8 cellular contexts compared by ENCODE assay signal in genomic region chr4:38664704-38665401, GRCh38. TPM values are rescaled to one million over a fixed set of nuclear protein-coding genes. Genes with fewer than 3 reads are reported as not detected.
A peak's percentile ranks its signal among the peaks of the same experiment; 100 is the strongest.
DNase-seq lines count a peak whose midpoint lies in the region; ATAC-seq and TF ChIP-seq lines count a peak whose summit lies in the region.

No MANE protein-coding gene starts in this region.

- peak; percentile 47 to 73 for TF ChIP-seq POLR2A in adrenal gland (IDR thresholded peaks at IDR 0.05)

- peak overlapping the region; percentile 72 for H3K4me3 ChIP-seq in HUES48 (ENCODE audit: low read depth, low read length)
- peak overlapping the region; percentile 20 to 99 (median 84) for H3K4me3 ChIP-seq in adrenal gland

- H3K9me3 ChIP-seq in HUES48 (ENCODE audit: control insufficient read depth, insufficient read depth, low read length) = no peaks in the 10 kb centered on the region
- H3K9me3 ChIP-seq in adrenal gland (replicated peaks in 1 of 3) = no peaks in the 10 kb centered on the region

- ATAC-seq in left ventricle myocardium superior (peak; percentile 17), GM19463 (IDR thresholded peaks at IDR 0.05; ENCODE audit: unreplicated experiment) (no peak)

- peak; percentile 71 for DNase-seq in COR-L47 (lab: John Stamatoyannopoulos, UW)
- peak; percentile 80 for DNase-seq in RKO (ENCODE audit: low spot score)
- DNase-seq in adrenal gland = peak; percentile 62 to 83 (median 72)
- DNase-seq in left ventricle myocardium superior = peak; percentile 67
- DNase-seq in pons (ENCODE audit: low spot score) = peak; percentile 73
- no peak for DNase-seq in AML-193 (lab: John Stamatoyannopoulos, UW)

- peak overlapping the region; percentile 82 for H3K9ac ChIP-seq in HUES48 (ENCODE audit: low read depth, low read length)

- peak in 1 of 6 experiments; percentile 26 for TF ChIP-seq CTCF in adrenal gland (IDR thresholded peaks at IDR 0.05)

- H3K27me3 ChIP-seq in HUES48 (ENCODE audit: control insufficient read depth, insufficient read depth, low read length) = peaks cover 19% of the 10 kb centered on the region
- H3K27me3 ChIP-seq in adrenal gland = no peaks in the 10 kb centered on the region

- intact Hi-C loops in adrenal gland (cut with DNase I) (no loop called here), left ventricle myocardium superior (cut with micrococcal nuclease) (no loop called here)

- H3K27ac ChIP-seq in HUES48 (ENCODE audit: low read depth, low read length) (peak overlapping the region; percentile 98), adrenal gland (peak overlapping the region; percentile 94 to 99 (median 98))

- H3K4me1 ChIP-seq in HUES48 (ENCODE audit: control insufficient read depth, insufficient read depth, low read length) = peaks cover 43% of the 10 kb centered on the region
- H3K4me1 ChIP-seq in adrenal gland (replicated peaks in 1 of 2) = peaks cover 42% of the 10 kb centered on the region in 2 donors

- no peaks in the 10 kb centered on the region for H3K36me3 ChIP-seq in HUES48 (ENCODE audit: control insufficient read depth, insufficient read depth, low read length)
- H3K36me3 ChIP-seq in adrenal gland (replicated peaks in 1 of 2) = no peaks in the 10 kb centered on the region

- WGBS in adrenal gland, 4 donors = 0% methylated on average over 1 to 53 of the region's 53 CpGs

RNA-seq across cellular contexts. Expression of gene KLF3, which starts 0.9 kb away (rescaled TPM):
- 10 to 100 TPM; 24.4 to 45.7 (median 44.0) TPM for total RNA-seq in adrenal gland
- 10 to 100 TPM; 10.1 to 23.5 (median 10.2) TPM for polyA plus RNA-seq in adrenal gland
- 17.7 TPM for total RNA-seq in left ventricle myocardium superior

Comparison
In these comparisons a context has a peak if more than half of its experiments do, and no peak if none do; other contexts are left out.
1. DNase-seq: peak in COR-L47 (single experiment), RKO (single experiment), adrenal gland (7 of 7), left ventricle myocardium superior (single experiment) and pons (single experiment); none in AML-193 (0 of 2).